15 cellular contexts compared by ENCODE assay signal in genomic region chr10:60417024-60417423, GRCh38.
"Had no signal": no experiment of that assay in that cellular context is flagged by ENCODE, and none has a peak within 500 bp of the region (broad histone marks: within the 10 kb centered on the region; RNA-seq: fewer than 3 reads in every experiment).

No MANE protein-coding gene starts in this region.

- H3K4me3 Mint-ChIP-seq: activated CD4-positive, alpha-beta T cell treated with anti-CD3 and anti-CD28 coated beads, Interleukin-2, amount 10 ng/mL, durations not matched to agents 7 days and 5 days; activated T-helper 1 cell treated with anti-CD3 and anti-CD28 coated beads, Interleukin-12 subunit alpha, Interleukin-12 subunit beta, Interleukin-2, Interleukin-4 antibody, amounts not matched to agents 30 ng/mL and 10 ng/mL and 1 ng/mL, durations not matched to agents 14 hours and 24 hours and 36 hours; memory B cell; natural killer cell treated with Interleukin-12 subunit alpha and Interleukin-12 subunit beta and Interleukin-15 and Interleukin-18, amount 100 ng/mL, for 72 hours; stimulated activated effector memory CD8-positive, alpha-beta T cell treated with anti-CD3 and anti-CD28 coated beads, Interleukin-12 subunit alpha, Interleukin-12 subunit beta, amount 100 ng/mL, for 72 hours had no signal

- H3K4me1 Mint-ChIP-seq: activated CD4-positive, alpha-beta T cell treated with anti-CD3 and anti-CD28 coated beads, Interleukin-2, amount 10 ng/mL, durations not matched to agents 7 days and 5 days; stimulated activated effector memory CD8-positive, alpha-beta T cell treated with anti-CD3 and anti-CD28 coated beads, Interleukin-12 subunit alpha, Interleukin-12 subunit beta, amount 100 ng/mL, for 72 hours had no signal

- H3K36me3 ChIP-seq: left lung, tibial artery, uterus had no signal

- H3K36me3 Mint-ChIP-seq: natural killer cell treated with Interleukin-12 subunit alpha and Interleukin-12 subunit beta and Interleukin-15 and Interleukin-18, amount 100 ng/mL, for 72 hours; stimulated activated effector memory CD8-positive, alpha-beta T cell treated with anti-CD3 and anti-CD28 coated beads, Interleukin-12 subunit alpha, Interleukin-12 subunit beta, amount 100 ng/mL, for 72 hours had no signal

- H3K9me3 Mint-ChIP-seq: activated CD4-positive, alpha-beta T cell treated with anti-CD3 and anti-CD28 coated beads, Interleukin-2, amount 10 ng/mL, durations not matched to agents 7 days and 5 days; activated T-helper 1 cell treated with anti-CD3 and anti-CD28 coated beads, Interleukin-12 subunit alpha, Interleukin-12 subunit beta, Interleukin-2, Interleukin-4 antibody, amounts not matched to agents 30 ng/mL and 10 ng/mL and 1 ng/mL, durations not matched to agents 14 hours and 24 hours and 36 hours; memory B cell; natural killer cell treated with Interleukin-12 subunit alpha and Interleukin-12 subunit beta and Interleukin-15 and Interleukin-18, amount 100 ng/mL, for 72 hours; stimulated activated effector memory CD8-positive, alpha-beta T cell treated with anti-CD3 and anti-CD28 coated beads, Interleukin-12 subunit alpha, Interleukin-12 subunit beta, amount 100 ng/mL, for 72 hours had no signal

- FAIRE-seq: kidney had no signal

- H3K27me3 Mint-ChIP-seq: activated CD4-positive, alpha-beta T cell treated with anti-CD3 and anti-CD28 coated beads, Interleukin-2, amount 10 ng/mL, durations not matched to agents 7 days and 5 days; memory B cell; natural killer cell treated with Interleukin-12 subunit alpha and Interleukin-12 subunit beta and Interleukin-15 and Interleukin-18, amount 100 ng/mL, for 72 hours had no signal

- H3K4me1 ChIP-seq: left lung, uterus had no signal

- H3K9me3 ChIP-seq: left lung, tibial artery, uterus had no signal

- H3K27ac Mint-ChIP-seq: activated CD4-positive, alpha-beta T cell treated with anti-CD3 and anti-CD28 coated beads, Interleukin-2, amount 10 ng/mL, durations not matched to agents 7 days and 5 days; activated T-helper 1 cell treated with anti-CD3 and anti-CD28 coated beads, Interleukin-12 subunit alpha, Interleukin-12 subunit beta, Interleukin-2, Interleukin-4 antibody, amounts not matched to agents 30 ng/mL and 10 ng/mL and 1 ng/mL, durations not matched to agents 14 hours and 24 hours and 36 hours; memory B cell; natural killer cell treated with Interleukin-12 subunit alpha and Interleukin-12 subunit beta and Interleukin-15 and Interleukin-18, amount 100 ng/mL, for 72 hours; stimulated activated effector memory CD8-positive, alpha-beta T cell treated with anti-CD3 and anti-CD28 coated beads, Interleukin-12 subunit alpha, Interleukin-12 subunit beta, amount 100 ng/mL, for 72 hours had no signal

- H3K4me3 ChIP-seq: left lung, tibial artery, uterus had no signal

- DNase-seq: activated CD4-positive, alpha-beta T cell treated with anti-CD3 and anti-CD28 coated beads, Interleukin-2, amount 10 ng/mL, durations not matched to agents 7 days and 5 days; activated naive CD4-positive, alpha-beta T cell; caudate nucleus; cortex of kidney; effector CD8-positive, alpha-beta T cell; hippocampal formation; kidney; left lung; retina; tibial artery had no signal

- H3K27me3 ChIP-seq: left lung, tibial artery, uterus had no signal

- H3K27ac ChIP-seq: left lung, tibial artery, uterus had no signal

- ATAC-seq: left lung; natural killer cell treated with Interleukin-12 subunit alpha and Interleukin-12 subunit beta and Interleukin-15 and Interleukin-18, amount 100 ng/mL, for 72 hours had no signal
